17 cellular contexts compared by ENCODE assay signal in the genomic region with DNA sequence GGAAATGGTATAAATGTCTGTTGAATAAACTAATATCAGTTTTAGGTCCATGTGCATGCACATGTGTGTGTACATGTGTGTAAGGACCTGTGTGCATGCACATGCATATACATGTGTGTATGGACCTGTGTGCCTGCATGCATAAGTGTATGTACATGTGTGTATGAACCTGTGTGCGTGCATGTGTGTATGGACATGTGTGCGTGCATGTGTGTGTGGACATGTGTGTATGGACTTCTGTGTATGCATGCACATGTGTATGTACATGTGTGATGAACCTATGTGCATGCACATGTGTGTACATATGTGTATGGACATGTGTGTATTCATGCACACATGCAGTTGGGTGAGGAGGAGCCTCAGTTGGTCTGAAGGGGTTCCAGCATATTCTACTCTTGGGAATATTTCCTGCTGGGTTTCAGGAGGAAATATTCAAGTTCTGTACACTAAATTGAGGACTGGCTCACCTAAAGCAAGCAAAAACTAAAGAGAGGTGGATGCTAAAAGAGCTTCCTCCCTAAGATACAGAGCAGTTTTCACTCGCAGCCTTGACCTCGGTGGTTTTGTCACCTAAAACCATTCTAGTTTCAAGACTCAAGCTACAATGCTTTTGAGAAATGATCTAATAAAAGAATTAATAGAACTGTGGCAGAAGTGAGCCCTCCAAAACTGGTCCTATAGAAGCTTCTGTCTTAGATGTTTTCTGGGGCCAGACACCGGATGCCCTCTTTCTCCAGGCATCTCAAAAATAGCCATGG.
"Had no signal": no experiment of that assay in that cellular context is flagged by ENCODE, and none has a peak within 500 bp of the region (broad histone marks: within the 10 kb centered on the region; RNA-seq: fewer than 3 reads in every experiment).

No MANE protein-coding gene starts in this region.

- H3K4me3 ChIP-seq: colonic mucosa, esophagus muscularis mucosa, left lung, stomach, testis, upper lobe of right lung had no signal

- H3K9me3 ChIP-seq: colonic mucosa, esophagus muscularis mucosa, left lung, stomach, testis, upper lobe of right lung had no signal

- DNase-seq: activated CD4-positive, alpha-beta memory T cell treated with anti-CD3 and anti-CD28 coated beads, Interleukin-2, amount 10 ng/mL, durations not matched to agents 7 days and 5 days; activated CD4-positive, alpha-beta T cell treated with anti-CD3 and anti-CD28 coated beads for 4 hours; activated effector memory CD4-positive, alpha-beta T cell treated with Interleukin-2 at 50 U/mL for 16 hours; activated T-cell treated with anti-CD3 and anti-CD28 coated beads, Interleukin-2, amount 50 U/mL, for 4 hours; caudate nucleus; colonic mucosa; hippocampal formation; left lung; mammary epithelial cell; stomach; testis; upper lobe of right lung had no signal

- H3K4me1 ChIP-seq: colonic mucosa, testis had no signal

- H3K27me3 ChIP-seq: colonic mucosa, esophagus muscularis mucosa, left lung, stomach, testis, upper lobe of right lung had no signal

- H3K27ac ChIP-seq: colonic mucosa, esophagus muscularis mucosa, left lung, stomach, testis, upper lobe of right lung had no signal

- FAIRE-seq: keratinocyte, TTC549 had no signal

- ATAC-seq: activated naive CD4-positive, alpha-beta T cell treated with anti-CD3 and anti-CD28 coated beads, Interleukin-2, amount 50 U/mL, for 72 hours; activated T-cell treated with anti-CD3 and anti-CD28 coated beads, Interleukin-2, amount 50 U/mL, for 4 hours; left lung; upper lobe of right lung; WTC11 had no signal

- H3K36me3 ChIP-seq: colonic mucosa, esophagus muscularis mucosa, left lung, stomach, upper lobe of right lung had no signal
